Comparison of ENCODE assay signal across 23 cellular contexts in genomic region chr1:198408716-198409115, GRCh38.
"Had no signal": no experiment of that assay in that cellular context is flagged by ENCODE, and none has a peak within 500 bp of the region (broad histone marks: within the 10 kb centered on the region; RNA-seq: fewer than 3 reads in every experiment).

No MANE protein-coding gene starts in this region.

- ATAC-seq: foreskin keratinocyte; gastroesophageal sphincter; heart left ventricle; left cardiac atrium; left lung; left ventricle myocardium superior; lower lobe of right lung; mucosa of descending colon; naive thymus-derived CD8-positive, alpha-beta T cell had no signal

- H3K4me2 ChIP-seq: hepatocyte had no signal

- H3K27ac ChIP-seq: coronary artery, dorsolateral prefrontal cortex, esophagus muscularis mucosa, foreskin keratinocyte, gastroesophageal sphincter, heart left ventricle, hepatocyte, left lung, lower lobe of right lung had no signal

- H3K36me3 ChIP-seq: esophagus muscularis mucosa, gastroesophageal sphincter, heart left ventricle, left lung, lower lobe of right lung had no signal

- H3K4me1 ChIP-seq: esophagus muscularis mucosa, foreskin keratinocyte, gastroesophageal sphincter, heart left ventricle, left lung, lower lobe of right lung had no signal

- FAIRE-seq: endothelial cell of umbilical vein, frontal cortex, islet of Langerhans, keratinocyte had no signal

- H3K4me3 ChIP-seq: coronary artery, dorsolateral prefrontal cortex, esophagus muscularis mucosa, gastroesophageal sphincter, heart left ventricle, hepatocyte, left lung, lower lobe of right lung, mucosa of descending colon had no signal

- H3K27me3 ChIP-seq: dorsolateral prefrontal cortex, esophagus muscularis mucosa, foreskin keratinocyte, gastroesophageal sphincter, heart left ventricle, hepatocyte, left lung had no signal

- H3K9me3 ChIP-seq: esophagus muscularis mucosa, lower lobe of right lung, mucosa of descending colon had no signal

- DNase-seq: dermis blood vessel endothelial cell; dorsolateral prefrontal cortex; effector CD4-positive, alpha-beta T cell; effector memory CD4-positive, alpha-beta T cell; foreskin keratinocyte; heart left ventricle; hypothalamus; left cardiac atrium; left lung; left ventricle myocardium superior; lower lobe of right lung; mesenchymal stem cell; mucosa of descending colon; naive B cell; naive thymus-derived CD8-positive, alpha-beta T cell had no signal
